Comparison of ENCODE assay signal across 8 cellular contexts in the genomic region with DNA sequence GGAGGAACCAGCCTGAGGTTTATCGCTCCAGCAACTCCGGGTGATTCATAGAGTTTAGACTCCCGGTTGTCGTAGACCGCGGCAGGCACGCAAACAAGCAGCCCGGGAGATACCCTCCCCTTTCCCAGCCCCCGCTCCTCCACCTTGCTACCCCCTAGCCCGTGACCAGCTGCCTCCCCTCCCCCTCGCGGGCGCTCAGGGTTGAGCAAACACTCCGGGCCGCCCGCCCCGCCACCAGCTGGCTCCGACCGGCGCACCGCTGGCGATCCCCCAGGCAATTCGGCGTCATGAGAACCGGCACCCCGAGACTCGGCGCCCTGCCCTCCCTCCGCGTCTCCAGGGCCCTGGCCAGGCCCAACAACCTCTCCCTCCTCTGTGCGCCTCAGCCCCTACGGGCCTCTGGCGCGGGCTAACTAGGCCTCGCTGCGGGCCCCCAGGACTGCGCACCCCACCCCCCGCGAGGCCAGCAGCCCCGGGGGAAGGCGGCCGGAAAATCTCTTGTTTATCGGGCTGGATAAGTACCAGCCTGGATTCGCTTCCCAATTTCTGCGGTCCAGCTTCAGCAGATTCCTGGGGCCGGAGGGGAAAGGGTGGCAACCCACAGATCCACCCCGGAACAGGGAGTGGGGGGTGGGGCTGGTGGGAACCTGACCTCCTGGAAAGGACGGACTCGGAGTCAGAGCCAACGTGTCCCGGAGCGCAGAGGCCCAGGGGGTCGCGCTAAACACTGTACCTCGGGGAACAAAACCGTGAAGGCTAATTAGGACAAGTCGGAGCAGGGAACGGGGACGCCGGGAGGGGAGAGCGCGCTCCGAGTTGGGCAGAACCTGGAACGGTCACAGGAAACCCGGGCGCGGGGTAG. TPM values are rescaled to one million over a fixed set of nuclear protein-coding genes. Genes with fewer than 3 reads are reported as not detected.
DNase-seq lines count a peak whose midpoint lies in the region; ATAC-seq and TF ChIP-seq lines count a peak whose summit lies in the region.

No MANE protein-coding gene starts in this region.

- no peak for DNase-seq in CD8-positive, alpha-beta T cell
- peak; percentile 66 for DNase-seq in MV-4-11 (lab: John Stamatoyannopoulos, UW)
- peak; percentile 77 for DNase-seq in WTC11 (ENCODE audit: low spot score)
- peak; percentile 71 for DNase-seq in globus pallidus (ENCODE audit: low spot score)
- no peak for DNase-seq in neural crest cell (ENCODE audit: low read depth, low spot score)
- DNase-seq in SJCRH30 = no peak
- DNase-seq in stimulated activated CD4-positive, alpha-beta T cell treated with anti-CD3 and anti-CD28 coated beads, Interleukin-1b, Interleukin-23, amount 100 ng/mL, for 48 hours = no peak

- no peak overlapping the region for H3K27ac ChIP-seq in CD8-positive, alpha-beta T cell (ENCODE audit: low read depth, low read length)
- no peak overlapping the region for H3K27ac ChIP-seq in SJCRH30

- ATAC-seq in CD8-positive, alpha-beta T cell = no peak
- ATAC-seq in GM19397 (IDR thresholded peaks at IDR 0.05; ENCODE audit: unreplicated experiment) = peak; percentile 40
- peak; percentile 7 for ATAC-seq in WTC11

- H3K9me3 Mint-ChIP-seq in CD8-positive, alpha-beta T cell = no peaks in the 10 kb centered on the region
- H3K9me3 Mint-ChIP-seq in WTC11 (no peaks in the 10 kb centered on the region), neural crest cell (no peaks in the 10 kb centered on the region)

- no peak for TF ChIP-seq CTCF in CD8-positive, alpha-beta T cell (IDR thresholded peaks at IDR 0.05)
- TF ChIP-seq CTCF in WTC11 (IDR thresholded peaks at IDR 0.05) (no peak), neural crest cell (conservative IDR thresholded peaks at IDR 0.05) (no peak)

- peaks cover 48% of the 10 kb centered on the region for H3K27me3 Mint-ChIP-seq in CD8-positive, alpha-beta T cell (ENCODE audit: low read depth)
- H3K27me3 Mint-ChIP-seq in WTC11 (ENCODE audit: low read depth) = peaks cover 37% of the 10 kb centered on the region
- peaks cover 69% of the 10 kb centered on the region for H3K27me3 Mint-ChIP-seq in neural crest cell (ENCODE audit: low read depth)

- H3K36me3 ChIP-seq in CD8-positive, alpha-beta T cell (ENCODE audit: insufficient read depth, low read length) = no peaks in the 10 kb centered on the region
- H3K36me3 ChIP-seq in SJCRH30 = no peaks in the 10 kb centered on the region

- no peaks in the 10 kb centered on the region for H3K9me3 ChIP-seq in CD8-positive, alpha-beta T cell (ENCODE audit: low read length)
- H3K9me3 ChIP-seq in SJCRH30 (replicated peaks) = no peaks in the 10 kb centered on the region

- POLR2A ChIA-PET in CD8-positive, alpha-beta T cell (lab: Charles Lee) = no interaction called here
- POLR2A ChIA-PET in WTC11 (lab: Charles Lee) = interaction anchor here (0.5 to 2.0 kb wide), 4 partner anchors 12 to 216 kb away, joined by 3 to 17 read pairs (median 4); no protein-coding TSS in a partner anchor

- no peaks in the 10 kb centered on the region for H3K36me3 Mint-ChIP-seq in CD8-positive, alpha-beta T cell
- no peaks in the 10 kb centered on the region; the same call in 1 of the 2 replicates for H3K36me3 Mint-ChIP-seq in WTC11
- peaks cover 3% of the 10 kb centered on the region for H3K36me3 Mint-ChIP-seq in neural crest cell (ENCODE audit: low read depth)

- peaks cover 11% of the 10 kb centered on the region for H3K4me1 ChIP-seq in CD8-positive, alpha-beta T cell (ENCODE audit: insufficient read depth, low read length)
- H3K4me1 ChIP-seq in SJCRH30 = no peaks in the 10 kb centered on the region

- H3K4me1 Mint-ChIP-seq in CD8-positive, alpha-beta T cell (ENCODE audit: low read depth) = peaks cover 13% of the 10 kb centered on the region
- H3K4me1 Mint-ChIP-seq in WTC11 = peaks cover 39% of the 10 kb centered on the region
- peaks cover 30% of the 10 kb centered on the region for H3K4me1 Mint-ChIP-seq in neural crest cell

- peak overlapping the region; percentile 51 for H3K4me3 Mint-ChIP-seq in CD8-positive, alpha-beta T cell
- H3K4me3 Mint-ChIP-seq in WTC11 (peak overlapping the region; percentile 84), neural crest cell (peak overlapping the region; percentile 86)

- H3K27ac Mint-ChIP-seq in CD8-positive, alpha-beta T cell = no peak overlapping the region
- H3K27ac Mint-ChIP-seq in WTC11 (peak overlapping the region; percentile 53), neural crest cell (ENCODE audit: unreplicated experiment) (peak overlapping the region; percentile 27)

- CTCF ChIA-PET in CD8-positive, alpha-beta T cell (lab: Charles Lee) = interaction anchor here (1.3 kb wide), 1 partner anchor 13 kb away, joined by 4 read pairs; no protein-coding TSS in a partner anchor
- CTCF ChIA-PET in WTC11 (lab: Charles Lee) = interaction anchor here (0.7 to 2.8 kb wide), 12 partner anchors 8 to 306 kb away, joined by 3 to 29 read pairs (median 4); a partner anchor contains a TSS

- intact Hi-C loops in CD8-positive, alpha-beta T cell (cut with DNase I, micrococcal nuclease) = no loop called here

- peak overlapping the region; percentile 30 for H3K4me3 ChIP-seq in CD8-positive, alpha-beta T cell (ENCODE audit: low read depth, low read length)
- no peak overlapping the region for H3K4me3 ChIP-seq in SJCRH30

- peaks cover 16% of the 10 kb centered on the region for H3K27me3 ChIP-seq in CD8-positive, alpha-beta T cell (ENCODE audit: insufficient read depth, low read length)
- 0 out of 2 replicates have a peak, but pooled peaks cover 3% of the 10 kb centered on the region for H3K27me3 ChIP-seq in SJCRH30

TF ChIP-seq in WTC11, 78 proteins besides CTCF, POLR2A, EP300 and RAD21 (continues in another document):
- TF ChIP-seq FOXJ3 (CRISPR knock-in tag; IDR thresholded peaks at IDR 0.05; ENCODE audit: borderline replicate concordance) (no peak), NR3C1 (CRISPR knock-in tag; conservative IDR thresholded peaks at IDR 0.05; ENCODE audit: low read depth) (0 out of 2 replicates have a peak, but pooled peaks have one; percentile 13), TEAD4 (CRISPR knock-in tag; IDR thresholded peaks at IDR 0.05) (no peak), GABPB1 (CRISPR knock-in tag; IDR thresholded peaks at IDR 0.05) (peak; percentile 4; the same call in 1 of the 2 replicates), EMX1 (CRISPR knock-in tag; IDR thresholded peaks at IDR 0.05) (no peak), ZNF423 (CRISPR knock-in tag; IDR thresholded peaks at IDR 0.05) (peak; percentile 75)
- TF ChIP-seq, protein P1, sequence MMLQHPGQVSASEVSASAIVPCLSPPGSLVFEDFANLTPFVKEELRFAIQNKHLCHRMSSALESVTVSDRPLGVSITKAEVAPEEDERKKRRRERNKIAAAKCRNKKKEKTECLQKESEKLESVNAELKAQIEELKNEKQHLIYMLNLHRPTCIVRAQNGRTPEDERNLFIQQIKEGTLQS (CRISPR knock-in tag; conservative IDR thresholded peaks at IDR 0.05) = no peak
- TF ChIP-seq, protein P2, sequence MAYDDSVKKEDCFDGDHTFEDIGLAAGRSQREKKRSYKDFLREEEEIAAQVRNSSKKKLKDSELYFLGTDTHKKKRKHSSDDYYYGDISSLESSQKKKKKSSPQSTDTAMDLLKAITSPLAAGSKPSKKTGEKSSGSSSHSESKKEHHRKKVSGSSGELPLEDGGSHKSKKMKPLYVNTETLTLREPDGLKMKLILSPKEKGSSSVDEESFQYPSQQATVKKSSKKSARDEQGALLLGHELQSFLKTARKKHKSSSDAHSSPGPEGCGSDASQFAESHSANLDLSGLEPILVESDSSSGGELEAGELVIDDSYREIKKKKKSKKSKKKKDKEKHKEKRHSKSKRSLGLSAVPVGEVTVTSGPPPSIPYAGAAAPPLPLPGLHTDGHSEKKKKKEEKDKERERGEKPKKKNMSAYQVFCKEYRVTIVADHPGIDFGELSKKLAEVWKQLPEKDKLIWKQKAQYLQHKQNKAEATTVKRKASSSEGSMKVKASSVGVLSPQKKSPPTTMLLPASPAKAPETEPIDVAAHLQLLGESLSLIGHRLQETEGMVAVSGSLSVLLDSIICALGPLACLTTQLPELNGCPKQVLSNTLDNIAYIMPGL (CRISPR knock-in tag; IDR thresholded peaks at IDR 0.05) = peak; percentile 54
- TF ChIP-seq, protein P3, sequence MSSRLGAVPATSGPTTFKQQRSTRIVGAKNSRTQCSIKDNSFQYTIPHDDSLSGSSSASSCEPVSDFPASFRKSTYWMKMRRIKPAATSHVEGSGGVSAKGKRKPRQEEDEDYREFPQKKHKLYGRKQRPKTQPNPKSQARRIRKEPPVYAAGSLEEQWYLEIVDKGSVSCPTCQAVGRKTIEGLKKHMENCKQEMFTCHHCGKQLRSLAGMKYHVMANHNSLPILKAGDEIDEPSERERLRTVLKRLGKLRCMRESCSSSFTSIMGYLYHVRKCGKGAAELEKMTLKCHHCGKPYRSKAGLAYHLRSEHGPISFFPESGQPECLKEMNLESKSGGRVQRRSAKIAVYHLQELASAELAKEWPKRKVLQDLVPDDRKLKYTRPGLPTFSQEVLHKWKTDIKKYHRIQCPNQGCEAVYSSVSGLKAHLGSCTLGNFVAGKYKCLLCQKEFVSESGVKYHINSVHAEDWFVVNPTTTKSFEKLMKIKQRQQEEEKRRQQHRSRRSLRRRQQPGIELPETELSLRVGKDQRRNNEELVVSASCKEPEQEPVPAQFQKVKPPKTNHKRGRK (CRISPR knock-in tag; IDR thresholded peaks at IDR 0.05; ENCODE audit: borderline replicate concordance) = no peak
- TF ChIP-seq, protein P4, sequence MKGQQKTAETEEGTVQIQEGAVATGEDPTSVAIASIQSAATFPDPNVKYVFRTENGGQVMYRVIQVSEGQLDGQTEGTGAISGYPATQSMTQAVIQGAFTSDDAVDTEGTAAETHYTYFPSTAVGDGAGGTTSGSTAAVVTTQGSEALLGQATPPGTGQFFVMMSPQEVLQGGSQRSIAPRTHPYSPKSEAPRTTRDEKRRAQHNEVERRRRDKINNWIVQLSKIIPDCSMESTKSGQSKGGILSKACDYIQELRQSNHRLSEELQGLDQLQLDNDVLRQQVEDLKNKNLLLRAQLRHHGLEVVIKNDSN (CRISPR knock-in tag; IDR thresholded peaks at IDR 0.05) = peak; percentile 12; the same call in 1 of the 2 replicates

RNA-seq across cellular contexts. Expression of a gene that starts 1.0 kb away (rescaled TPM):
- under 1 TPM in 1 of 2 experiments, not detected in 1; 0.33 TPM for total RNA-seq in CD8-positive, alpha-beta T cell
- total RNA-seq in WTC11 (2021) (19.6 to 20.7 TPM (median 20.6 TPM) in 3 replicates), neural crest cell (3.1 and 4.6 TPM in 2 replicates)
- not detected in 2 replicates for total RNA-seq in SJCRH30 (2014; rRNA removed; shearing (Covaris generic))

RNA-seq across cellular contexts. Expression of a gene that starts 35.5 kb away (rescaled TPM):
- 1 to 10 TPM; 3.6 to 4.5 TPM for total RNA-seq in CD8-positive, alpha-beta T cell
- 1.1 to 2.0 TPM (median 1.7 TPM) in 3 replicates for total RNA-seq in WTC11 (2021)
- total RNA-seq in neural crest cell = not detected in 2 replicates
- not detected in 2 replicates for total RNA-seq in SJCRH30 (2014; rRNA removed; shearing (Covaris generic))

Comparison
In these comparisons a context has a peak if more than half of its experiments do, and no peak if none do; other contexts are left out.
1. DNase-seq: peak in MV-4-11 (single experiment), WTC11 (single experiment) and globus pallidus (single experiment); none in CD8-positive, alpha-beta T cell (0 of 7), neural crest cell (single experiment), SJCRH30 (0 of 2) and stimulated activated CD4-positive, alpha-beta T cell treated with anti-CD3 and anti-CD28 coated beads, Interleukin-1b, Interleukin-23, amount 100 ng/mL, for 48 hours (single experiment).
2. Peak in every context shown above with its lines, with median percentiles within 50 percentile points of each other: H3K4me3 Mint-ChIP-seq.